In the genomic region with DNA sequence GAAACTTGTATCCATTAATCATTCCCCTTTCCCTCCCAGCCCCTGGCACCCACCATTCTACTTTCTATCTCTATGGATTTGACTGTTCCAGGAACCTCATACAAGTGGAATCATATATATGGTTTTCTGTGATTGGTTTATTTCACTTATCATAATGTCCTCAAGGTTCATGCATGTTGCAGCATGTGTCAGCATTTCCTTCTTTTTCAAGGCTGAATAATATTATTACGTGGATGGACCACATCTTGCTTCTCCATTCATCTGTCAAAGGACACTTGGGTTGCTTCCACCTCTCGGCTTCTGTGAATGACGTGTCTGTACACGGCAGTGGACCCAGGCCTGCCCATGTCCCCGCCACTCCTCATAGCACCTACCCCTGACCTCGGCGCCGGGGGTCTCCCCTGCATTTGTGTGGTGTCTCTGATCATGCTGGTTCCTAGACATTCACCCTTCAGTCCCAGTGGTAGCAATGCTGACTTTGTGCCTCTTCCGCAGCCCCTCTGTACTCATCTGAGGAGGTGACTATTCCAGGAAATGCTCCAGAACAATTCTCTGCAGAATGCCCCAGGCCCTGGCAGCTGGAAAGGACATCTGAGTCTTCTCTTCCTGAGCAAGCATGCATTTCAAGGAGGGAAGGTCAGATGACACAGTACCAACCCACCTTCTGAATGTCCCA, we compare ENCODE assay signal across 16 cellular contexts.
DNase-seq lines count a peak whose midpoint lies in the region; ATAC-seq and TF ChIP-seq lines count a peak whose summit lies in the region.
"Had no signal": no experiment of that assay in that cellular context is flagged by ENCODE, and none has a peak within 500 bp of the region (broad histone marks: within the 10 kb centered on the region; RNA-seq: fewer than 3 reads in every experiment).

No MANE protein-coding gene starts in this region.

- no peak overlapping the region for H2BK120ac ChIP-seq in neuronal stem cell (ENCODE audit: low read depth, low read length)

- peak; percentile 10 for ATAC-seq in esophagus mucosa
- ATAC-seq in GM21381 (IDR thresholded peaks at IDR 0.05; ENCODE audit: unreplicated experiment): no peak
- ATAC-seq in HG02798 (IDR thresholded peaks at IDR 0.05; ENCODE audit: poor library complexity, unreplicated experiment): no peak
- ATAC-seq: Panc1 had no signal

- H3K14ac ChIP-seq in neuronal stem cell (ENCODE audit: low read length): no peak overlapping the region

- H3K27me3 ChIP-seq in colonic mucosa (no peaks in the 10 kb centered on the region), neuronal stem cell (ENCODE audit: control insufficient read depth in 3 of 3, insufficient read depth in 3 of 3, low read depth in 1 of 3, low read length in 3 of 3) (no peaks in the 10 kb centered on the region), esophagus muscularis mucosa (no peaks in the 10 kb centered on the region)

- no peak overlapping the region for H4K8ac ChIP-seq in neuronal stem cell (ENCODE audit: low read depth, low read length)

- H3K79me1 ChIP-seq in neuronal stem cell (ENCODE audit: low read depth, low read length): no peaks in the 10 kb centered on the region

- H2AFZ ChIP-seq in neuronal stem cell (ENCODE audit: low read length): no peak overlapping the region

- H3K4me1 ChIP-seq in colonic mucosa: no peaks in the 10 kb centered on the region
- H3K4me1 ChIP-seq in neuronal stem cell (ENCODE audit: control insufficient read depth in 2 of 2, insufficient read depth in 1 of 2, low read depth in 1 of 2, low read length in 2 of 2): peaks cover 4% of the 10 kb centered on the region in 2 donors
- H3K4me1 ChIP-seq in esophagus muscularis mucosa: peaks cover 0 to 10% (median 0%) of the 10 kb centered on the region in 4 donors

- no peak overlapping the region for H2BK5ac ChIP-seq in neuronal stem cell (ENCODE audit: low read length)

- H3K9me3 ChIP-seq in colonic mucosa (no peaks in the 10 kb centered on the region), neuronal stem cell (replicated peaks in 1 of 2; ENCODE audit: control insufficient read depth in 2 of 2, insufficient read depth in 1 of 2, low read depth in 1 of 2, low read length in 2 of 2) (no peaks in the 10 kb centered on the region), esophagus muscularis mucosa (no peaks in the 10 kb centered on the region)

- H4K91ac ChIP-seq in neuronal stem cell (ENCODE audit: low read depth, low read length, poor library complexity): no peak overlapping the region

- TF ChIP-seq CTCF in colonic mucosa (IDR thresholded peaks at IDR 0.05) (no peak), esophagus muscularis mucosa (IDR thresholded peaks at IDR 0.05) (no peak)

- H3K36me3 ChIP-seq in colonic mucosa: no peaks in the 10 kb centered on the region
- no peaks in the 10 kb centered on the region for H3K36me3 ChIP-seq in neuronal stem cell (replicated peaks in 1 of 2; ENCODE audit: control insufficient read depth in 2 of 2, insufficient read depth in 2 of 2, low read length in 2 of 2)
- no peaks in the 10 kb centered on the region for H3K36me3 ChIP-seq in esophagus muscularis mucosa

- no peak overlapping the region for H2AK5ac ChIP-seq in neuronal stem cell (ENCODE audit: low read depth, low read length)

- no peak overlapping the region for H3K23ac ChIP-seq in neuronal stem cell (ENCODE audit: low read depth, low read length, poor library complexity)

- H2BK15ac ChIP-seq in neuronal stem cell (ENCODE audit: low read length): peak overlapping the region; percentile 32

- no peak overlapping the region for H3K27ac ChIP-seq in colonic mucosa
- no peak overlapping the region for H3K27ac ChIP-seq in neuronal stem cell (replicated peaks; ENCODE audit: low read length)
- no peak overlapping the region for H3K27ac ChIP-seq in esophagus muscularis mucosa (replicated peaks in 1 of 4)

- no CpG with 5 or more reads among the region's 9 CpGs for WGBS in neuronal stem cell (ENCODE audit: extremely low coverage in 2 of 2, insufficient read length in 2 of 2, insufficient replicate concordance in 1 of 2), 2 donors
- 92% methylated on average over 9 of the region's 9 CpGs for WGBS in esophagus muscularis mucosa

- peak overlapping the region; percentile 1 for H3K18ac ChIP-seq in neuronal stem cell (ENCODE audit: low read length)

- H3K4me2 ChIP-seq in neuronal stem cell (ENCODE audit: insufficient read depth, low read length, poor library complexity, severe bottlenecking): no peak overlapping the region

- H3K4ac ChIP-seq in neuronal stem cell (ENCODE audit: low read length): no peak overlapping the region

- H3K4me3 ChIP-seq in colonic mucosa (no peak overlapping the region), neuronal stem cell (ENCODE audit: low read length in 2 of 2) (no peak overlapping the region), esophagus muscularis mucosa (no peak overlapping the region)

- no peak overlapping the region for H2BK12ac ChIP-seq in neuronal stem cell (ENCODE audit: low read length)

- DNase-seq in RPMI7951 (ENCODE audit: low read depth) (peak; percentile 17), colonic mucosa (peak; percentile 12), neuronal stem cell (ENCODE audit: low spot score) (no peak), UCSD-AML1 (lab: John Stamatoyannopoulos, UW; ENCODE audit: unreplicated experiment) (no peak), esophagus muscularis mucosa (ENCODE audit: extremely low spot score) (no peak)
- DNase-seq: DMS79, NCI-H1694, NCI-H2081, NCI-H2171, NCI-H524 treated with DMSO at 0.1 percent for 48 hours, NCI-H82, Right ventricle myocardium superior had no signal

- intact Hi-C loops in colonic mucosa (cut with DNase I) (no loop called here), esophagus muscularis mucosa (cut with DNase I) (no loop called here)

- no peak for TF ChIP-seq POLR2A in esophagus muscularis mucosa (IDR thresholded peaks at IDR 0.05; ENCODE audit: low read depth)

- H3K9ac ChIP-seq in colonic mucosa (ENCODE audit: low read depth in 2 of 2, low read length in 2 of 2) (no peak overlapping the region), neuronal stem cell (ENCODE audit: low read depth, low read length, poor library complexity) (no peak overlapping the region)

- TF ChIP-seq EP300 in esophagus muscularis mucosa (IDR thresholded peaks at IDR 0.05): no peak

Comparison
In these comparisons a context has a peak if more than half of its experiments do, and no peak if none do; other contexts are left out.
1. DNase-seq: peak in RPMI7951 (single experiment) and colonic mucosa (single experiment); none in neuronal stem cell (single experiment), UCSD-AML1 (single experiment) and esophagus muscularis mucosa (single experiment).